Comparison of ENCODE assay signal across 8 cellular contexts in genomic region chr18:13217466-13217961, GRCh38. TPM values are rescaled to one million over a fixed set of nuclear protein-coding genes. Genes with fewer than 3 reads are reported as not detected.
DNase-seq lines count a peak whose midpoint lies in the region; ATAC-seq and TF ChIP-seq lines count a peak whose summit lies in the region.

No MANE protein-coding gene starts in this region.

- ATAC-seq in HG02970 (IDR thresholded peaks at IDR 0.05; ENCODE audit: low FRiP score, unreplicated experiment), result peak; percentile 36
- ATAC-seq in body of pancreas, result peak; percentile 59

- no peak for TF ChIP-seq CTCF in body of pancreas (IDR thresholded peaks at IDR 0.05)

- 1% methylated on average over 15 of the region's 64 CpGs; no CpG with 5 or more reads in 1 of the 2 donors for WGBS in body of pancreas, 2 donors

- H3K4me1 ChIP-seq in body of pancreas (peaks cover 51% of the 10 kb centered on the region), Karpas-422 (ENCODE audit: low read length) (no peaks in the 10 kb centered on the region)

- H3K9me2 ChIP-seq in Karpas-422 (replicated peaks; ENCODE audit: insufficient read depth, low read length), result no peaks in the 10 kb centered on the region

- TF ChIP-seq POLR2A in body of pancreas (IDR thresholded peaks at IDR 0.05), result peak in 2 of 3 donors; percentile 12 to 27

- H3K9ac ChIP-seq in Karpas-422 (ENCODE audit: low read length), result no peak overlapping the region

- H3K27me3 ChIP-seq in body of pancreas (no peaks in the 10 kb centered on the region), Karpas-422 (ENCODE audit: low read length) (no peaks in the 10 kb centered on the region)

- H3K36me3 ChIP-seq in body of pancreas (replicated peaks in 1 of 2; ENCODE audit: insufficient read depth in 1 of 2, low read depth in 2 of 2), result no peaks in the 10 kb centered on the region
- H3K36me3 ChIP-seq in Karpas-422 (ENCODE audit: insufficient read depth, low read length), result no peaks in the 10 kb centered on the region

- DNase-seq in GM03348 (ENCODE audit: low spot score) (peak; percentile 63), T-helper 22 cell (ENCODE audit: low read depth) (peak; percentile 32), body of pancreas (peak; percentile 46 to 64 (median 52)), inferior parietal cortex (ENCODE audit: extremely low spot score) (peak; percentile 43), Karpas-422 (no peak), DMS153 (lab: John Stamatoyannopoulos, UW) (no peak)
- peak; percentile 56 for DNase-seq in stimulated activated CD4-positive, alpha-beta T cell treated with anti-CD3 and anti-CD28 coated beads, Interleukin-12 subunit alpha, Interleukin-12 subunit beta, amount 100 ng/mL, for 4 hours

- H3K4me3 ChIP-seq in body of pancreas, result peak overlapping the region; percentile 45 to 47
- H3K4me3 ChIP-seq in Karpas-422 (ENCODE audit: low read length), result no peak overlapping the region

- intact Hi-C loops in body of pancreas (cut with DNase I), result no loop called here

- H3K4me2 ChIP-seq in Karpas-422 (ENCODE audit: low read depth, low read length, poor library complexity, severe bottlenecking), result no peak overlapping the region

- H2AFZ ChIP-seq in Karpas-422 (ENCODE audit: low read length), result no peak overlapping the region

- H3K79me2 ChIP-seq in Karpas-422 (ENCODE audit: low read length), result no peaks in the 10 kb centered on the region

- H3K27ac ChIP-seq in body of pancreas (peak overlapping the region; percentile 32 to 79 (median 69)), Karpas-422 (ENCODE audit: low read length) (no peak overlapping the region)

- no peaks in the 10 kb centered on the region for H3K9me3 ChIP-seq in body of pancreas
- no peaks in the 10 kb centered on the region for H3K9me3 ChIP-seq in Karpas-422 (ENCODE audit: low read length)

- no peaks in the 10 kb centered on the region for H4K20me1 ChIP-seq in Karpas-422 (ENCODE audit: insufficient read depth, low read depth, low read length)

RNA-seq across cellular contexts. Expression of gene LDLRAD4, which starts 1.0 kb away (rescaled TPM):
- total RNA-seq in body of pancreas, result 10 to 100 TPM in 1 of 2 donors, 1 to 10 TPM in 1; 8.6 to 35.9 TPM
- total RNA-seq in Karpas-422 (2014; rRNA removed; shearing (Covaris generic); ENCODE audit: low replicate concordance), result 204 and 269 TPM in 2 replicates

Comparison
In these comparisons a context has a peak if more than half of its experiments do, and no peak if none do; other contexts are left out.
1. DNase-seq: peak in GM03348 (single experiment), T-helper 22 cell (single experiment), body of pancreas (4 of 4), inferior parietal cortex (single experiment) and stimulated activated CD4-positive, alpha-beta T cell treated with anti-CD3 and anti-CD28 coated beads, Interleukin-12 subunit alpha, Interleukin-12 subunit beta, amount 100 ng/mL, for 4 hours (single experiment); none in Karpas-422 (single experiment) and DMS153 (single experiment).